In genomic region chr12:17108877-17109520, GRCh38 we compare ENCODE assay signal across 15 cellular contexts.
DNase-seq lines count a peak whose midpoint lies in the region; ATAC-seq, FAIRE-seq and TF ChIP-seq lines count a peak whose summit lies in the region.
"Had no signal": no experiment of that assay in that cellular context is flagged by ENCODE, and none has a peak within 500 bp of the region (broad histone marks: within the 10 kb centered on the region; RNA-seq: fewer than 3 reads in every experiment).

No MANE protein-coding gene starts in this region.

- H3K27me3 ChIP-seq in K562 (ENCODE audit: control insufficient read depth in 2 of 2, insufficient read depth in 2 of 2, low read length in 2 of 2) (no peaks in the 10 kb centered on the region), mesenchymal stem cell (ENCODE audit: control insufficient read depth in 1 of 2, insufficient read depth in 1 of 2, low read length in 2 of 2) (no peaks in the 10 kb centered on the region)
- H3K27me3 ChIP-seq: heart left ventricle, upper lobe of left lung had no signal

- H2AFZ ChIP-seq in K562 (ENCODE audit: low read depth, low read length) (no peak overlapping the region), mesenchymal stem cell (ENCODE audit: low read depth, low read length) (no peak overlapping the region)

- no peaks in the 10 kb centered on the region for H3K9me1 ChIP-seq in K562 (ENCODE audit: control insufficient read depth, insufficient read depth, low read length)

- no peak overlapping the region for H3K4me3 ChIP-seq in K562
- no peak overlapping the region for H3K4me3 ChIP-seq in mesenchymal stem cell (ENCODE audit: insufficient read depth in 1 of 2, low read depth in 1 of 2, low read length in 2 of 2)
- H3K4me3 ChIP-seq: heart left ventricle, left ventricle myocardium inferior, upper lobe of left lung had no signal

- peak; percentile 56 for DNase-seq in COR-L47 (lab: John Stamatoyannopoulos, UW)
- DNase-seq in NCI-H1092 treated with DMSO at 0.1 percent for 48 hours (lab: John Stamatoyannopoulos, UW) = peak; percentile 63
- peak; percentile 6 for DNase-seq in NCI-H510A (lab: John Stamatoyannopoulos, UW)
- DNase-seq in K562 (ENCODE audit: extremely low read depth in 1 of 4, low spot score in 3 of 4) = no peak
- no peak for DNase-seq in amniotic stem cell (lab: John Stamatoyannopoulos, UW)
- no peak for DNase-seq in mesenchymal stem cell
- DNase-seq: DMS 273 treated with DMSO at 0.1 percent for 48 hours; heart left ventricle; left ventricle myocardium inferior; naive B cell; stimulated activated CD4-positive, alpha-beta T cell treated with anti-CD3 and anti-CD28 coated beads, Interleukin-2, amount 100 ng/mL, for 24 hours; upper lobe of left lung had no signal

- H3K4ac ChIP-seq in mesenchymal stem cell (ENCODE audit: low read depth in 1 of 2, low read length in 2 of 2) = no peak overlapping the region

- H2BK15ac ChIP-seq in mesenchymal stem cell (ENCODE audit: low read depth, poor library complexity, severe bottlenecking) = no peak overlapping the region

- FAIRE-seq in K562 (lab: Jason Lieb, UNC) = no peak

- H3K36me3 ChIP-seq in K562 (ENCODE audit: control insufficient read depth, insufficient read depth, low read length) (no peaks in the 10 kb centered on the region), mesenchymal stem cell (ENCODE audit: control insufficient read depth in 1 of 2, insufficient read depth in 2 of 2, low read depth in 1 of 2, low read length in 2 of 2) (no peaks in the 10 kb centered on the region)
- H3K36me3 ChIP-seq: heart left ventricle, left ventricle myocardium inferior, upper lobe of left lung had no signal

- H4K8ac ChIP-seq in mesenchymal stem cell (ENCODE audit: low read length) = no peak overlapping the region

- no peak for TF ChIP-seq CTCF in K562 (IDR thresholded peaks at IDR 0.05 in 2 of 3, conservative IDR thresholded peaks at IDR 0.05 in 1 of 3; ENCODE audit: insufficient read depth in 2 of 3, low read depth in 1 of 3, low read length in 3 of 3)

- no peak overlapping the region for H3K9ac ChIP-seq in K562 (ENCODE audit: insufficient read depth in 1 of 2, low read depth in 2 of 2, low read length in 2 of 2)
- no peak overlapping the region for H3K9ac ChIP-seq in mesenchymal stem cell (ENCODE audit: low read length)

- CTCF ChIA-PET in K562 (lab: Yijun Ruan, JAX; ENCODE audit: low intra/inter-chr PET ratio) = no interaction called here

- H2BK5ac ChIP-seq in mesenchymal stem cell (ENCODE audit: low read depth, low read length, poor library complexity, severe bottlenecking) = no peak overlapping the region

- H3K14ac ChIP-seq in mesenchymal stem cell (ENCODE audit: low read length in 2 of 2) = no peak overlapping the region

- TF ChIP-seq EP300 in K562 (IDR thresholded peaks at IDR 0.05; ENCODE audit: low read length) = no peak

- no peaks in the 10 kb centered on the region for H3K4me1 ChIP-seq in K562 (replicated peaks in 1 of 2; ENCODE audit: control insufficient read depth in 2 of 2, insufficient read depth in 2 of 2, low read length in 2 of 2)
- no peaks in the 10 kb centered on the region for H3K4me1 ChIP-seq in mesenchymal stem cell (ENCODE audit: control insufficient read depth, insufficient read depth, low read depth, low read length)
- H3K4me1 ChIP-seq: heart left ventricle, left ventricle myocardium inferior, upper lobe of left lung had no signal

- H3K18ac ChIP-seq in mesenchymal stem cell (ENCODE audit: low read depth in 1 of 2, low read length in 2 of 2) = no peak overlapping the region

- no peak for TF ChIP-seq RAD21 in K562 (CRISPR knock-in tag; conservative IDR thresholded peaks at IDR 0.05 in 1 of 2, IDR thresholded peaks at IDR 0.05 in 1 of 2)

- ATAC-seq in K562 = no peak
- no peak for ATAC-seq in GM18867 (IDR thresholded peaks at IDR 0.05; ENCODE audit: unreplicated experiment)
- ATAC-seq in GM19324 (IDR thresholded peaks at IDR 0.05; ENCODE audit: low FRiP score, unreplicated experiment) = no peak
- ATAC-seq: heart left ventricle had no signal

- H2AK5ac ChIP-seq in mesenchymal stem cell (ENCODE audit: low read length, severe bottlenecking) = no peak overlapping the region

- H2BK12ac ChIP-seq in mesenchymal stem cell (ENCODE audit: low read length in 2 of 2) = no peak overlapping the region

- no peak overlapping the region for H3K23ac ChIP-seq in mesenchymal stem cell (ENCODE audit: low read length in 2 of 2)

- H2BK120ac ChIP-seq in mesenchymal stem cell (ENCODE audit: low read depth, low read length) = no peak overlapping the region

- POLR2A ChIA-PET in K562 (lab: Yijun Ruan, JAX) = no interaction called here

- H3K79me2 ChIP-seq in K562 (ENCODE audit: control insufficient read depth, insufficient read depth, low read length) = no peaks in the 10 kb centered on the region

- H4K20me1 ChIP-seq in K562 (replicated peaks; ENCODE audit: control insufficient read depth, insufficient read depth, low read length) = no peaks in the 10 kb centered on the region

- no peak overlapping the region for H3K27ac ChIP-seq in K562 (ENCODE audit: extremely low read depth, low read depth, low read length)
- no peak overlapping the region for H3K27ac ChIP-seq in mesenchymal stem cell (ENCODE audit: low read length, poor library complexity, severe bottlenecking)
- H3K27ac ChIP-seq: epithelial cell of prostate, heart left ventricle, left ventricle myocardium inferior, upper lobe of left lung had no signal

- H3K9me3 ChIP-seq in K562 (replicated peaks; ENCODE audit: control insufficient read depth, insufficient read depth, low read depth, low read length) = no peaks in the 10 kb centered on the region
- no peaks in the 10 kb centered on the region for H3K9me3 ChIP-seq in mesenchymal stem cell (ENCODE audit: control insufficient read depth, low read length)
- H3K9me3 ChIP-seq: upper lobe of left lung had no signal

- in situ Hi-C loops in K562 (cut with MboI) = no loop called here

- WGBS in K562 (ENCODE audit: insufficient coverage, low coverage, missing lambda C conversion rate) = 0% methylated on average over 3 of the region's 3 CpGs
- WGBS in mesenchymal stem cell = 15% methylated on average over 2 of the region's 3 CpGs

- no peak overlapping the region for H4K91ac ChIP-seq in mesenchymal stem cell (ENCODE audit: low read length)

- no TSS peak for BruUV-seq in K562 (replicated peaks; lab: Mats Ljungman, UMichigan)

- no peaks in the 10 kb centered on the region for H3K79me1 ChIP-seq in mesenchymal stem cell (replicated peaks; ENCODE audit: low read length, poor library complexity, severe bottlenecking)

- H3K4me2 ChIP-seq in K562 (ENCODE audit: insufficient read depth, low read length) = no peak overlapping the region
- H3K4me2 ChIP-seq in mesenchymal stem cell (ENCODE audit: low read length, poor library complexity, severe bottlenecking) = no peak overlapping the region

- TF ChIP-seq POLR2A in K562 (conservative IDR thresholded peaks at IDR 0.05) = no peak

- intact Hi-C loops in K562 (cut with micrococcal nuclease) = no loop called here

TF ChIP-seq in K562, 482 proteins besides CTCF, POLR2A, EP300 and RAD21:
- no peak for TF ChIP-seq FOXP1 (CRISPR knock-in tag; IDR thresholded peaks at IDR 0.05)
- no peak for TF ChIP-seq PBX2 (CRISPR knock-in tag; IDR thresholded peaks at IDR 0.05; ENCODE audit: low read depth)
- 0 out of 2 replicates have a peak, but pooled peaks have one; percentile 35 for TF ChIP-seq PBX2 (tag; conservative IDR thresholded peaks at IDR 0.05; ENCODE audit: low read depth)
- no peak for TF ChIP-seq E2F1 (CRISPR knock-in tag; IDR thresholded peaks at IDR 0.05)
- peak; percentile 21 for TF ChIP-seq MEIS2 (IDR thresholded peaks at IDR 0.05; ENCODE audit: partially characterized antibody)

Comparison
In these comparisons a context has a peak if more than half of its experiments do, and no peak if none do; other contexts are left out.
1. DNase-seq: peak in COR-L47 (single experiment), NCI-H1092 treated with DMSO at 0.1 percent for 48 hours (single experiment) and NCI-H510A (single experiment); none in K562 (0 of 4), amniotic stem cell (single experiment) and mesenchymal stem cell (single experiment).